In the genomic region with DNA sequence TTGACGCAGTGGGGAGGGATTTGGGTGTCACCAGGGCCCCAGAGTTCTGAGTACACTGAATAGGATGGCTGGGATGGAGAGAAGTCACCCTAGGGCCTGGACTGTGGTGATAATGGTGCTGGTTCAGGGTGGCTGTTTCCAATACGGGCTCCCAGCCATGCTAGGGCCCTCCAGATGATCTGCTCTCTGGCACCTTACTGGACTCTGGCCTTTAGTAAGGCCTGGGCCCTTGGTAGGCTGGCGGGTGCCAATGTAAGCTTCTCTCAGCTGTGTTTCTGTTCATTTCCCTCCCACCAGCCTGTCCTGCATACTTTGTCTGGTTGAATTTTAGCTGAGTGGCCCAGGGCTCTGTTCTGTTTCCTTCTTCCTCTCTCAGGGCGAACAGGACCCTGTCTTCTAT, we compare ENCODE assay signal across 24 cellular contexts. TPM values are rescaled to one million over a fixed set of nuclear protein-coding genes. Genes with fewer than 3 reads are reported as not detected.
DNase-seq lines count a peak whose midpoint lies in the region; ATAC-seq and TF ChIP-seq lines count a peak whose summit lies in the region.
"Had no signal": no experiment of that assay in that cellular context is flagged by ENCODE, and none has a peak within 500 bp of the region (broad histone marks: within the 10 kb centered on the region; RNA-seq: fewer than 3 reads in every experiment).

No MANE protein-coding gene starts in this region.

- no peak for DNase-seq in natural killer cell
- no peak for DNase-seq in natural killer cell treated with Interleukin-12 subunit alpha and Interleukin-12 subunit beta and Interleukin-15 and Interleukin-18, amount 100 ng/mL, for 72 hours (ENCODE audit: low spot score)
- DNase-seq in dorsolateral prefrontal cortex = no peak
- DNase-seq in neural progenitor cell (ENCODE audit: low spot score) = no peak
- no peak for DNase-seq in thyroid gland
- DNase-seq in NCI-H510A (lab: John Stamatoyannopoulos, UW) = no peak
- no peak for DNase-seq in Peyer's patch
- DNase-seq in AG08395 (ENCODE audit: low spot score) = no peak
- DNase-seq: activated CD4-positive, alpha-beta T cell treated with anti-CD3 and anti-CD28 coated beads, Interleukin-2, amount 10 ng/mL, durations not matched to agents 7 days and 5 days; activated CD8-positive, alpha-beta memory T cell treated with anti-CD3 and anti-CD28 coated beads, Interleukin-2, amount 50 U/mL, for 4 hours; activated effector memory CD4-positive, alpha-beta T cell treated with Interleukin-2 at 50 U/mL for 16 hours; amniotic stem cell; CD4-positive, alpha-beta memory T cell; GF-D8; kidney glomerular epithelial cell; NCI-H2171; NCI-H69; occipital lobe; retina; SHP77 treated with DMSO at 0.1 percent for 48 hours; T-helper 1 cell had no signal

- no peaks in the 10 kb centered on the region for H3K36me3 ChIP-seq in neural progenitor cell
- peaks cover 7 to 17% of the 10 kb centered on the region in 2 donors for H3K36me3 ChIP-seq in thyroid gland
- peaks cover 0 to 22% (median 0%) of the 10 kb centered on the region in 3 donors for H3K36me3 ChIP-seq in Peyer's patch

- no peak overlapping the region for H2AFZ ChIP-seq in neural progenitor cell (replicated peaks)

- WGBS in thyroid gland, 2 donors = 84 to 99% methylated on average over 4 of the region's 4 CpGs

- peaks cover 4% of the 10 kb centered on the region for H3K4me1 ChIP-seq in neural progenitor cell
- H3K4me1 ChIP-seq in thyroid gland = peaks cover 22 to 26% of the 10 kb centered on the region in 2 donors
- peaks cover 0 to 32% (median 4%) of the 10 kb centered on the region in 4 donors for H3K4me1 ChIP-seq in Peyer's patch

- H3K4me2 ChIP-seq in neural progenitor cell = no peak overlapping the region

- H3K4me3 Mint-ChIP-seq in natural killer cell (peak overlapping the region; percentile 9), neural progenitor cell (peak overlapping the region; percentile 24)
- H3K4me3 Mint-ChIP-seq in natural killer cell treated with Interleukin-12 subunit alpha and Interleukin-12 subunit beta and Interleukin-15 and Interleukin-18, amount 100 ng/mL, for 72 hours = no peak overlapping the region
- H3K4me3 Mint-ChIP-seq: activated CD4-positive, alpha-beta T cell treated with anti-CD3 and anti-CD28 coated beads, Interleukin-2, amount 10 ng/mL, durations not matched to agents 7 days and 5 days; central memory CD8-positive, alpha-beta T cell had no signal

- H3K36me3 Mint-ChIP-seq in natural killer cell (no peaks in the 10 kb centered on the region), neural progenitor cell (peaks cover 7% of the 10 kb centered on the region)
- H3K36me3 Mint-ChIP-seq in natural killer cell treated with Interleukin-12 subunit alpha and Interleukin-12 subunit beta and Interleukin-15 and Interleukin-18, amount 100 ng/mL, for 72 hours = no peaks in the 10 kb centered on the region

- no peaks in the 10 kb centered on the region for H3K79me2 ChIP-seq in neural progenitor cell (ENCODE audit: low read depth)

- no peaks in the 10 kb centered on the region for H4K20me1 ChIP-seq in neural progenitor cell (ENCODE audit: low read depth)

- TF ChIP-seq CTCF in natural killer cell (IDR thresholded peaks at IDR 0.05) = no peak
- no peak for TF ChIP-seq CTCF in dorsolateral prefrontal cortex (IDR thresholded peaks at IDR 0.05 in 54 of 56, conservative IDR thresholded peaks at IDR 0.05 in 2 of 56; ENCODE audit: low read depth in 1 of 56, partially characterized antibody in 56 of 56)
- no peak for TF ChIP-seq CTCF in neural progenitor cell (IDR thresholded peaks at IDR 0.05)
- TF ChIP-seq CTCF in thyroid gland (IDR thresholded peaks at IDR 0.05) = no peak
- TF ChIP-seq CTCF in Peyer's patch (IDR thresholded peaks at IDR 0.05) = no peak

- peak overlapping the region in 21 of 59 donors; percentile 4 to 99 (median 31) for H3K4me3 ChIP-seq in dorsolateral prefrontal cortex
- H3K4me3 ChIP-seq in neural progenitor cell = no peak overlapping the region
- no peak overlapping the region for H3K4me3 ChIP-seq in thyroid gland (replicated peaks in 1 of 3)
- no peak overlapping the region for H3K4me3 ChIP-seq in Peyer's patch

- ATAC-seq in natural killer cell = no peak
- no peak for ATAC-seq in natural killer cell treated with Interleukin-12 subunit alpha and Interleukin-12 subunit beta and Interleukin-15 and Interleukin-18, amount 100 ng/mL, for 72 hours

- TF ChIP-seq POLR2A in thyroid gland (IDR thresholded peaks at IDR 0.05) (no peak), Peyer's patch (IDR thresholded peaks at IDR 0.05) (no peak)

- no peak overlapping the region for H3K9ac ChIP-seq in neural progenitor cell

- H3F3A ChIP-seq in neural progenitor cell (ENCODE audit: low read depth) = no peaks in the 10 kb centered on the region

- H3K9me3 Mint-ChIP-seq in natural killer cell (no peaks in the 10 kb centered on the region), neural progenitor cell (no peaks in the 10 kb centered on the region)
- H3K9me3 Mint-ChIP-seq in natural killer cell treated with Interleukin-12 subunit alpha and Interleukin-12 subunit beta and Interleukin-15 and Interleukin-18, amount 100 ng/mL, for 72 hours = no peaks in the 10 kb centered on the region
- H3K9me3 Mint-ChIP-seq: activated CD4-positive, alpha-beta T cell treated with anti-CD3 and anti-CD28 coated beads, Interleukin-2, amount 10 ng/mL, durations not matched to agents 7 days and 5 days; central memory CD8-positive, alpha-beta T cell had no signal

- peak overlapping the region in 1 of 2 donors; percentile 63 for H3K27ac Mint-ChIP-seq in natural killer cell
- peak overlapping the region in 1 of 2 donors; percentile 39 for H3K27ac Mint-ChIP-seq in natural killer cell treated with Interleukin-12 subunit alpha and Interleukin-12 subunit beta and Interleukin-15 and Interleukin-18, amount 100 ng/mL, for 72 hours
- H3K27ac Mint-ChIP-seq in neural progenitor cell = no peak overlapping the region
- H3K27ac Mint-ChIP-seq: activated CD4-positive, alpha-beta T cell treated with anti-CD3 and anti-CD28 coated beads, Interleukin-2, amount 10 ng/mL, durations not matched to agents 7 days and 5 days; CD4-positive, alpha-beta memory T cell had no signal

- H3K4me1 Mint-ChIP-seq in natural killer cell (peaks cover 11 to 26% of the 10 kb centered on the region in 2 donors), neural progenitor cell (peaks cover 13% of the 10 kb centered on the region)
- H3K4me1 Mint-ChIP-seq in natural killer cell treated with Interleukin-12 subunit alpha and Interleukin-12 subunit beta and Interleukin-15 and Interleukin-18, amount 100 ng/mL, for 72 hours (ENCODE audit: low read depth in 2 of 2) = peaks cover 15 to 22% of the 10 kb centered on the region in 2 donors

- H3K27ac ChIP-seq in dorsolateral prefrontal cortex (peak overlapping the region in 32 of 59 donors; percentile 2 to 78 (median 45)), neural progenitor cell (no peak overlapping the region), thyroid gland (peak overlapping the region in 1 of 3 donors; percentile 33), Peyer's patch (peak overlapping the region in 1 of 4 donors; percentile 7)

- no peaks in the 10 kb centered on the region for H3K9me3 ChIP-seq in neural progenitor cell (ENCODE audit: low read depth)
- no peaks in the 10 kb centered on the region for H3K9me3 ChIP-seq in thyroid gland
- no peaks in the 10 kb centered on the region for H3K9me3 ChIP-seq in Peyer's patch

- H3K27me3 ChIP-seq in dorsolateral prefrontal cortex (no peaks in the 10 kb centered on the region), neural progenitor cell (peaks cover 19% of the 10 kb centered on the region), thyroid gland (no peaks in the 10 kb centered on the region), Peyer's patch (no peaks in the 10 kb centered on the region)

- intact Hi-C loops in natural killer cell (cut with micrococcal nuclease) = no loop called here
- intact Hi-C loops in dorsolateral prefrontal cortex (cut with DNase I) = loop anchor here (2.0 to 10.0 kb wide), 3 partner anchors 64 to 197 kb away; partner anchors contain the start of genes PRMT7 (in 1 of the 2), SLC7A6OS (in 1 of the 2) and SMPD3 (in 1 of the 2)
- intact Hi-C loops in thyroid gland (cut with DNase I) = loop anchor here (10.0 kb wide), 1 partner anchor 257 kb away; no protein-coding TSS in a partner anchor

- no peaks in the 10 kb centered on the region for H3K27me3 Mint-ChIP-seq in natural killer cell (ENCODE audit: low read depth in 2 of 2)
- H3K27me3 Mint-ChIP-seq in natural killer cell treated with Interleukin-12 subunit alpha and Interleukin-12 subunit beta and Interleukin-15 and Interleukin-18, amount 100 ng/mL, for 72 hours = no peaks in the 10 kb centered on the region
- peaks cover 17% of the 10 kb centered on the region for H3K27me3 Mint-ChIP-seq in neural progenitor cell (ENCODE audit: insufficient read depth, low read depth)
- H3K27me3 Mint-ChIP-seq: activated CD4-positive, alpha-beta T cell treated with anti-CD3 and anti-CD28 coated beads, Interleukin-2, amount 10 ng/mL, durations not matched to agents 7 days and 5 days; CD4-positive, alpha-beta memory T cell; central memory CD8-positive, alpha-beta T cell had no signal

RNA-seq across cellular contexts. Expression of gene PLA2G15, which starts 2.8 kb away (rescaled TPM):
- 10 to 100 TPM in 2 of 3 donors, 1 to 10 TPM in 1; 5.6 to 13.0 (median 12.7) TPM for total RNA-seq in natural killer cell
- total RNA-seq in natural killer cell treated with Interleukin-12 subunit alpha and Interleukin-12 subunit beta and Interleukin-15 and Interleukin-18, amount 100 ng/mL, for 72 hours = 10 to 100 TPM; 11.6 to 11.8 TPM
- 10 to 100 TPM; 13.4 to 34.2 (median 20.2) TPM for total RNA-seq in dorsolateral prefrontal cortex
- total RNA-seq in neural progenitor cell (ENCODE audit: low replicate concordance) = 3.8 and 11.7 TPM in 2 replicates
- total RNA-seq in thyroid gland = 10 to 100 TPM; 20.8 to 40.3 (median 38.4) TPM
- total RNA-seq in Peyer's patch = 10 to 100 TPM in 3 of 4 donors, 1 to 10 TPM in 1; 8.3 to 27.5 (median 17.6) TPM

RNA-seq across cellular contexts. Expression of gene ESRP2, which starts 12.0 kb away (rescaled TPM):
- not detected for total RNA-seq in natural killer cell
- total RNA-seq in natural killer cell treated with Interleukin-12 subunit alpha and Interleukin-12 subunit beta and Interleukin-15 and Interleukin-18, amount 100 ng/mL, for 72 hours = under 1 TPM in 1 of 2 donors, not detected in 1; 0.12 TPM
- 1 to 10 TPM in 7 of 120 experiments, under 1 TPM in 39, not detected in 74; 0.10 to 3.0 (median 0.37) TPM for total RNA-seq in dorsolateral prefrontal cortex
- total RNA-seq in neural progenitor cell (ENCODE audit: low replicate concordance) = 1.5 and 5.4 TPM in 2 replicates
- total RNA-seq in thyroid gland = 10 to 100 TPM; 42.9 to 86.9 (median 50.5) TPM
- total RNA-seq in Peyer's patch = 10 to 100 TPM; 15.7 to 67.4 (median 40.9) TPM
- total RNA-seq: frontal cortex, H4, occipital lobe had no signal

RNA-seq across cellular contexts. Expression of gene SLC7A6, which starts 16.4 kb away (rescaled TPM):
- 10 to 100 TPM; 46.6 to 84.9 (median 69.6) TPM for total RNA-seq in natural killer cell
- total RNA-seq in natural killer cell treated with Interleukin-12 subunit alpha and Interleukin-12 subunit beta and Interleukin-15 and Interleukin-18, amount 100 ng/mL, for 72 hours = 100 to 1,000 TPM in 1 of 2 donors, 10 to 100 TPM in 1; 56.2 to 111 TPM
- total RNA-seq in dorsolateral prefrontal cortex = 10 to 100 TPM; 21.3 to 61.6 (median 36.3) TPM
- 5.6 and 13.7 TPM in 2 replicates for total RNA-seq in neural progenitor cell (ENCODE audit: low replicate concordance)
- 100 to 1,000 TPM in 1 of 4 donors, 10 to 100 TPM in 3; 73.1 to 116 (median 85.7) TPM for total RNA-seq in thyroid gland
- 10 to 100 TPM; 19.9 to 83.3 (median 46.4) TPM for total RNA-seq in Peyer's patch
